ENCODE assay signal across 8 cellular contexts in genomic region chr17:69235338-69236058, GRCh38. TPM values are rescaled to one million over a fixed set of nuclear protein-coding genes. Genes with fewer than 3 reads are reported as not detected.
DNase-seq lines count a peak whose midpoint lies in the region; ATAC-seq, FAIRE-seq and TF ChIP-seq lines count a peak whose summit lies in the region.

No MANE protein-coding gene starts in this region.

- peaks cover 4% of the 10 kb centered on the region for H3K9me3 Mint-ChIP-seq in activated CD8-positive, alpha-beta memory T cell treated with anti-CD3 and anti-CD28 coated beads, Interleukin-2, amount 10 ng/mL, durations not matched to agents 7 days and 5 days (ENCODE audit: low read depth)

- H3K79me2 ChIP-seq in endothelial cell of umbilical vein (ENCODE audit: control insufficient read depth, insufficient read depth, low read length) = no peaks in the 10 kb centered on the region

- H3K27ac ChIP-seq in endothelial cell of umbilical vein (ENCODE audit: insufficient read depth, low read depth, low read length) = peak overlapping the region; percentile 24

- no peak overlapping the region for H3K27ac Mint-ChIP-seq in activated CD8-positive, alpha-beta memory T cell treated with anti-CD3 and anti-CD28 coated beads, Interleukin-2, amount 10 ng/mL, durations not matched to agents 7 days and 5 days

- no peak for TF ChIP-seq POLR2A in endothelial cell of umbilical vein (IDR thresholded peaks at IDR 0.05; ENCODE audit: low read depth, low read length)

- no TSS peak for BruUV-seq in endothelial cell of umbilical vein (replicated peaks; lab: Mats Ljungman, UMichigan)

- H2AFZ ChIP-seq in endothelial cell of umbilical vein (ENCODE audit: low read depth, low read length) = peak overlapping the region; percentile 62

- H3K4me3 ChIP-seq in endothelial cell of umbilical vein (replicated peaks in 1 of 3; ENCODE audit: insufficient read depth in 1 of 3, low read depth in 1 of 3, low read length in 3 of 3) (no peak overlapping the region), mucosa of descending colon (no peak overlapping the region)

- H3K36me3 ChIP-seq in endothelial cell of umbilical vein (ENCODE audit: control insufficient read depth in 2 of 2, extremely low read depth in 1 of 2, insufficient read depth in 2 of 2, low read length in 2 of 2) (no peaks in the 10 kb centered on the region), mucosa of descending colon (ENCODE audit: low read depth) (no peaks in the 10 kb centered on the region)

- no peaks in the 10 kb centered on the region for H3K4me1 Mint-ChIP-seq in activated CD8-positive, alpha-beta memory T cell treated with anti-CD3 and anti-CD28 coated beads, Interleukin-2, amount 10 ng/mL, durations not matched to agents 7 days and 5 days

- peaks cover 9% of the 10 kb centered on the region for H3K27me3 Mint-ChIP-seq in activated CD8-positive, alpha-beta memory T cell treated with anti-CD3 and anti-CD28 coated beads, Interleukin-2, amount 10 ng/mL, durations not matched to agents 7 days and 5 days

- no peaks in the 10 kb centered on the region for H3K9me1 ChIP-seq in endothelial cell of umbilical vein (replicated peaks; ENCODE audit: control insufficient read depth, extremely low read depth, insufficient read depth, low read length)

- peak; percentile 70 for FAIRE-seq in endothelial cell of umbilical vein (lab: Jason Lieb, UNC)

- no peaks in the 10 kb centered on the region for H4K20me1 ChIP-seq in endothelial cell of umbilical vein (replicated peaks; ENCODE audit: control insufficient read depth, extremely low read depth, insufficient read depth, low read length)

- POLR2A ChIA-PET in endothelial cell of umbilical vein (lab: Charles Lee) = no interaction called here

- peaks cover 2% of the 10 kb centered on the region for H3K36me3 Mint-ChIP-seq in activated CD8-positive, alpha-beta memory T cell treated with anti-CD3 and anti-CD28 coated beads, Interleukin-2, amount 10 ng/mL, durations not matched to agents 7 days and 5 days

- intact Hi-C loops in endothelial cell of umbilical vein (cut with micrococcal nuclease) (loop anchor here (1.0 to 5.0 kb wide), 7 partner anchors 188 to 773 kb away; no protein-coding TSS in a partner anchor), mucosa of descending colon (cut with DNase I, micrococcal nuclease) (loop anchor here in 1 of 2 donors (5.0 kb wide), 1 partner anchor 463 kb away; no protein-coding TSS in a partner anchor)

- no peak overlapping the region for H3K4me3 Mint-ChIP-seq in activated CD8-positive, alpha-beta memory T cell treated with anti-CD3 and anti-CD28 coated beads, Interleukin-2, amount 10 ng/mL, durations not matched to agents 7 days and 5 days

- no peaks in the 10 kb centered on the region for H3K27me3 ChIP-seq in endothelial cell of umbilical vein (ENCODE audit: control insufficient read depth in 2 of 2, insufficient read depth in 2 of 2, low read length in 2 of 2)

- H3K4me2 ChIP-seq in endothelial cell of umbilical vein (ENCODE audit: insufficient read depth, low read length) = no peak overlapping the region

- CTCF ChIA-PET in activated CD8-positive, alpha-beta memory T cell treated with anti-CD3 and anti-CD28 coated beads, Interleukin-2, amount 10 ng/mL, durations not matched to agents 7 days and 5 days (lab: Charles Lee) = interaction anchor here (1.0 kb wide), 1 partner anchor 9 kb away, joined by 3 read pairs; no protein-coding TSS in a partner anchor
- CTCF ChIA-PET in endothelial cell of umbilical vein (lab: Charles Lee) = interaction anchor here (1.2 to 4.1 kb wide), 5 partner anchors 12 to 702 kb away, joined by 4 to 50 read pairs (median 11); no protein-coding TSS in a partner anchor

- H3K9me3 ChIP-seq in endothelial cell of umbilical vein (replicated peaks; ENCODE audit: control insufficient read depth, insufficient read depth, low read length) = no peaks in the 10 kb centered on the region
- H3K9me3 ChIP-seq in mucosa of descending colon = peaks cover 7% of the 10 kb centered on the region

- dilution Hi-C loops in endothelial cell of umbilical vein (cut with MboI; ENCODE audit: extremely low pct_ligation_motif_present, low sequenced_read_pairs) = no loop called here

- H3K4me1 ChIP-seq in endothelial cell of umbilical vein (ENCODE audit: control insufficient read depth, extremely low read depth, insufficient read depth, low read length) = peaks cover 4% of the 10 kb centered on the region
- H3K4me1 ChIP-seq in mucosa of descending colon (ENCODE audit: low read depth) = no peaks in the 10 kb centered on the region

- no peak overlapping the region for H3K9ac ChIP-seq in endothelial cell of umbilical vein (replicated peaks; ENCODE audit: extremely low read depth, insufficient read depth, low read length)

- TF ChIP-seq CTCF in endothelial cell of umbilical vein (IDR thresholded peaks at IDR 0.05; ENCODE audit: extremely low read depth in 1 of 2, insufficient read depth in 1 of 2, low read depth in 1 of 2, low read length in 2 of 2) = peak; percentile 67 to 68
- TF ChIP-seq CTCF in mucosa of descending colon (IDR thresholded peaks at IDR 0.05) = peak; percentile 20

- ATAC-seq in GM21447 (IDR thresholded peaks at IDR 0.05; ENCODE audit: unreplicated experiment) (peak; percentile 93), mucosa of descending colon (peak; percentile 89)
- ATAC-seq in activated CD8-positive, alpha-beta memory T cell treated with anti-CD3 and anti-CD28 coated beads, Interleukin-2, amount 10 ng/mL, durations not matched to agents 7 days and 5 days = peak; percentile 76

- DNase-seq in D341Med (ENCODE audit: low spot score) (peak; percentile 82), HT1080 (ENCODE audit: low read depth) (peak; percentile 70), NOMO-1 treated with dmso at 0.1 percent for 144 hours (lab: John Stamatoyannopoulos, UW; ENCODE audit: unreplicated experiment) (peak; percentile 83), endothelial cell of umbilical vein (ENCODE audit: low read depth, low spot score) (peak; percentile 90), mucosa of descending colon (peak; percentile 48 to 91 (median 57))
- peak; percentile 78 for DNase-seq in activated CD8-positive, alpha-beta memory T cell treated with anti-CD3 and anti-CD28 coated beads, Interleukin-2, amount 10 ng/mL, durations not matched to agents 7 days and 5 days
- DNase-seq in stimulated activated CD8-positive, alpha-beta memory T cell treated with anti-CD3 and anti-CD28 coated beads, Interleukin-7, amount 100 ng/mL, for 24 hours (ENCODE audit: low read depth) = peak; percentile 26

TF ChIP-seq in endothelial cell of umbilical vein, 7 proteins besides CTCF, POLR2A, EP300 and RAD21:
- TF ChIP-seq MYC (IDR thresholded peaks at IDR 0.05; ENCODE audit: low read depth, low read length) (no peak), POLR2AphosphoS5 (IDR thresholded peaks at IDR 0.05; ENCODE audit: insufficient read depth, low read depth, low read length) (no peak), GATA2 (IDR thresholded peaks at IDR 0.05; ENCODE audit: insufficient read depth, insufficient read length, low read depth, low read length) (no peak), JUN (IDR thresholded peaks at IDR 0.05; ENCODE audit: borderline replicate concordance, insufficient read depth, insufficient read length, low read depth) (no peak), EZH2 (IDR thresholded peaks at IDR 0.05; ENCODE audit: borderline replicate concordance, low read depth, low read length, severe bottlenecking) (no peak), FOS (IDR thresholded peaks at IDR 0.05; ENCODE audit: borderline replicate concordance, insufficient read depth, low read length) (no peak), MAX (IDR thresholded peaks at IDR 0.05; ENCODE audit: insufficient read depth, insufficient read length) (no peak)

RNA-seq across cellular contexts. Expression of gene ABCA10, which starts 6.9 kb away (rescaled TPM):
- 0.05 TPM in 1 of 2 replicates, not detected in the other for total RNA-seq in HT1080 (2014; rRNA removed; shearing (Covaris generic))
- 0.33 and 0.40 TPM in 2 replicates for polyA plus RNA-seq in HT1080 (2015; cell fraction: cytosol; rRNA removed)
- 0.54 and 1.1 TPM in 2 replicates for polyA plus RNA-seq in HT1080 (2015; cell fraction: nucleus; rRNA removed)
- under 1 TPM; 0.33 to 0.82 TPM for total RNA-seq in activated CD8-positive, alpha-beta memory T cell treated with anti-CD3 and anti-CD28 coated beads, Interleukin-2, amount 10 ng/mL, durations not matched to agents 7 days and 5 days
- total RNA-seq in endothelial cell of umbilical vein (1.7 and 2.1 TPM in 2 replicates), mucosa of descending colon (10 to 100 TPM in 1 of 3 donors, 1 to 10 TPM in 2; 3.1 to 14.2 (median 6.1) TPM)
- 0.22 and 0.41 TPM in 2 replicates for polyA plus RNA-seq in endothelial cell of umbilical vein
- 0.12 and 0.16 TPM in 2 replicates for polyA plus RNA-seq in endothelial cell of umbilical vein (2011; cell fraction: cytosol; rRNA removed)
- 6.7 and 6.8 TPM in 2 replicates for polyA plus RNA-seq in endothelial cell of umbilical vein (2011; cell fraction: nucleus; rRNA removed)
- 1.00 and 1.8 TPM in 2 replicates for polyA plus RNA-seq in endothelial cell of umbilical vein (2012)
- 2.2 and 5.4 TPM in 2 replicates for polyA minus RNA-seq in endothelial cell of umbilical vein
- polyA minus RNA-seq in endothelial cell of umbilical vein (2011; cell fraction: cytosol; rRNA and poly(A)+ RNA removed) = not detected
- polyA minus RNA-seq in endothelial cell of umbilical vein (2011; cell fraction: nucleus; rRNA and poly(A)+ RNA removed) = 6.2 and 10.2 TPM in 2 replicates

Comparison
In these comparisons a context has a peak if more than half of its experiments do, and no peak if none do; other contexts are left out.
1. DNase-seq: peak in every context shown above with its lines; median percentile 90 in endothelial cell of umbilical vein; 83 in NOMO-1 treated with dmso at 0.1 percent for 144 hours; 82 in D341Med; 78 in activated CD8-positive, alpha-beta memory T cell treated with anti-CD3 and anti-CD28 coated beads, Interleukin-2, amount 10 ng/mL, durations not matched to agents 7 days and 5 days; 70 in HT1080; 57 in mucosa of descending colon; 26 in stimulated activated CD8-positive, alpha-beta memory T cell treated with anti-CD3 and anti-CD28 coated beads, Interleukin-7, amount 100 ng/mL, for 24 hours.